Comparison of ENCODE assay signal across 12 cellular contexts in the genomic region with DNA sequence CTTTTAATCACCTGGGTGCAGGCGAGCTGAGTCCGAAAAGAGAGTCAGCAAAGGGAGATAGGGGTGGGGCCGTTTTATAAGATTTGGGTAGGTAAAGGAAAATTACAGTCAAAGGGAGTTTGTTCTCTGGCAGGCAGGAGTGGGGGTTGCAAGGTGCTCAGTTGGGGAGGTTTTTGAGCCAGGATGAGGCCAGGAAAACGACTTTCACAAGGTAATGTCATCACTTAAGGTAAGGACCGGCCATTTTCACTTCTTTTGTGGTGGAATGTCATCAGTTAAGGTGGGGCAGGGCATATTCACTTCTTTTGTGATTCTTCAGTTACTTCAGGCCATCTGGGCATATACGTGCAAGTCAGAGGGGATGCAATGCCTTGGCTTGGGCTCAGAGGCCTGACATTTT. TPM values are rescaled to one million over a fixed set of nuclear protein-coding genes. Genes with fewer than 3 reads are reported as not detected.
DNase-seq lines count a peak whose midpoint lies in the region; ATAC-seq, FAIRE-seq and TF ChIP-seq lines count a peak whose summit lies in the region.
"Not testable (repeated sequence)": the region's sequence is repeated elsewhere in the genome, so short reads cannot be mapped to it uniquely, and the experiment has no call there.
"Had no signal": no experiment of that assay in that cellular context is flagged by ENCODE, and none has a peak within 500 bp of the region (broad histone marks: within the 10 kb centered on the region; RNA-seq: fewer than 3 reads in every experiment).

No MANE protein-coding gene starts in this region.

- H3K9me3 Mint-ChIP-seq in natural killer cell treated with Interleukin-12 subunit alpha and Interleukin-12 subunit beta and Interleukin-15 and Interleukin-18, amount 100 ng/mL, for 72 hours; type B pancreatic cell: not testable (repeated sequence)

- CTCF ChIA-PET in A549 (lab: Yijun Ruan, JAX): interaction anchor here (0.7 to 1.0 kb wide), 3 partner anchors 33 to 50 kb away, joined by 3 to 4 read pairs (median 3); a partner anchor contains a TSS
- CTCF ChIA-PET in K562 (lab: Yijun Ruan, JAX; ENCODE audit: low intra/inter-chr PET ratio): not testable (repeated sequence)

- WGBS in A549 (ENCODE audit: missing lambda C conversion rate): 71% methylated on average over 6 of the region's 6 CpGs
- 30% methylated on average over 6 of the region's 6 CpGs for WGBS in K562 (ENCODE audit: insufficient coverage, low coverage, missing lambda C conversion rate)

- FAIRE-seq in A549 (lab: Jason Lieb, UNC); K562 (lab: Jason Lieb, UNC): not testable (repeated sequence)

- H3K4me3 Mint-ChIP-seq in T-helper 17 cell; natural killer cell treated with Interleukin-12 subunit alpha and Interleukin-12 subunit beta and Interleukin-15 and Interleukin-18, amount 100 ng/mL, for 72 hours: not testable (repeated sequence)
- peak overlapping the region; percentile 76 for H3K4me3 Mint-ChIP-seq in type B pancreatic cell

- H3K27ac Mint-ChIP-seq in T-helper 17 cell (peak overlapping the region; percentile 87), type B pancreatic cell (peak overlapping the region; percentile 98)
- peak overlapping the region; percentile 12 to 44 for H3K27ac Mint-ChIP-seq in natural killer cell treated with Interleukin-12 subunit alpha and Interleukin-12 subunit beta and Interleukin-15 and Interleukin-18, amount 100 ng/mL, for 72 hours

- H4K20me1 ChIP-seq in K562 (replicated peaks; ENCODE audit: control insufficient read depth, insufficient read depth, low read length): not testable (repeated sequence)

- not testable (repeated sequence) for H3K36me3 ChIP-seq in ES-I3 (ENCODE audit: insufficient read depth, low read length); K562 (ENCODE audit: control insufficient read depth, insufficient read depth, low read length)

- H2AFZ ChIP-seq in K562 (ENCODE audit: low read depth, low read length): peak overlapping the region; percentile 63; the same call in 1 of the 2 replicates

- BruUV-seq in K562 (replicated peaks; lab: Mats Ljungman, UMichigan): not testable (repeated sequence)

- H3K4me1 ChIP-seq in A549: peaks cover 49% of the 10 kb centered on the region
- peaks cover 45% of the 10 kb centered on the region for H3K4me1 ChIP-seq in ES-I3 (ENCODE audit: insufficient read depth, low read length)
- H3K4me1 ChIP-seq in K562 (replicated peaks in 1 of 2; ENCODE audit: control insufficient read depth in 2 of 2, insufficient read depth in 2 of 2, low read length in 2 of 2): peaks cover 0 to 40% of the 10 kb centered on the region in 2 experiments; a peak in 4 of 5 replicates
- H3K4me1 ChIP-seq in foreskin keratinocyte: peaks cover 27% of the 10 kb centered on the region

- peaks cover 36% of the 10 kb centered on the region for H3K4me1 Mint-ChIP-seq in T-helper 17 cell
- H3K4me1 Mint-ChIP-seq in natural killer cell treated with Interleukin-12 subunit alpha and Interleukin-12 subunit beta and Interleukin-15 and Interleukin-18, amount 100 ng/mL, for 72 hours (ENCODE audit: low read depth in 2 of 2): peaks cover 34 to 50% of the 10 kb centered on the region in 2 donors
- H3K4me1 Mint-ChIP-seq in type B pancreatic cell (ENCODE audit: unreplicated experiment): peaks cover 44% of the 10 kb centered on the region

- ATAC-seq in A549; T-helper 17 cell; K562; foreskin keratinocyte; natural killer cell treated with Interleukin-12 subunit alpha and Interleukin-12 subunit beta and Interleukin-15 and Interleukin-18, amount 100 ng/mL, for 72 hours: not testable (repeated sequence)

- not testable (repeated sequence) for H3K79me2 ChIP-seq in K562 (ENCODE audit: control insufficient read depth, insufficient read depth, low read length)

- peak overlapping the region; percentile 47 for H3K4me2 ChIP-seq in A549
- H3K4me2 ChIP-seq in K562 (ENCODE audit: insufficient read depth, low read length): not testable (repeated sequence)

- H3K27ac ChIP-seq in A549 (peak overlapping the region; percentile 74 to 77), foreskin keratinocyte (peak overlapping the region; percentile 55), layer of hippocampus (ENCODE audit: low read depth, low read length) (peak overlapping the region; percentile 75)
- not testable (repeated sequence) for H3K27ac ChIP-seq in K562 (ENCODE audit: extremely low read depth, low read depth, low read length)

- intact Hi-C loops in K562 (cut with micrococcal nuclease): not testable (repeated sequence)

- TF ChIP-seq RAD21 in A549 (conservative IDR thresholded peaks at IDR 0.05 in 1 of 2, IDR thresholded peaks at IDR 0.05 in 1 of 2); K562 (CRISPR knock-in tag; conservative IDR thresholded peaks at IDR 0.05 in 1 of 2, IDR thresholded peaks at IDR 0.05 in 1 of 2): not testable (repeated sequence)

- not testable (repeated sequence) for H3K27me3 Mint-ChIP-seq in T-helper 17 cell; natural killer cell treated with Interleukin-12 subunit alpha and Interleukin-12 subunit beta and Interleukin-15 and Interleukin-18, amount 100 ng/mL, for 72 hours; type B pancreatic cell

- H3K4me3 ChIP-seq in A549, K562: not testable (repeated sequence)

- not testable (repeated sequence) for H3K9me1 ChIP-seq in K562 (ENCODE audit: control insufficient read depth, insufficient read depth, low read length)

- TF ChIP-seq CTCF in A549 (IDR thresholded peaks at IDR 0.05); K562 (IDR thresholded peaks at IDR 0.05 in 2 of 3, conservative IDR thresholded peaks at IDR 0.05 in 1 of 3; ENCODE audit: insufficient read depth in 2 of 3, low read depth in 1 of 3, low read length in 3 of 3); foreskin keratinocyte (conservative IDR thresholded peaks at IDR 0.05); type B pancreatic cell (conservative IDR thresholded peaks at IDR 0.05): not testable (repeated sequence)

- in situ Hi-C loops in K562 (cut with MboI): not testable (repeated sequence)

- POLR2A ChIA-PET in A549 (lab: Yijun Ruan, JAX): not testable (repeated sequence)
- POLR2A ChIA-PET in K562 (lab: Yijun Ruan, JAX): interaction anchor here (0.7 to 1.2 kb wide), 2 partner anchors 9 to 282 kb away, joined by 3 read pairs; no protein-coding TSS in a partner anchor

- H3K9me3 ChIP-seq in A549; ES-I3 (ENCODE audit: control insufficient read depth, insufficient read depth, low read length); T-helper 17 cell (ENCODE audit: control insufficient read depth, low read length, poor library complexity, severe bottlenecking); K562 (replicated peaks; ENCODE audit: control insufficient read depth, insufficient read depth, low read depth, low read length): not testable (repeated sequence)

- DNase-seq in A549 (ENCODE audit: low read depth in 1 of 2, low spot score in 1 of 2); T-helper 17 cell; K562 (ENCODE audit: extremely low read depth in 1 of 4, low spot score in 3 of 4); foreskin keratinocyte; natural killer cell treated with Interleukin-12 subunit alpha and Interleukin-12 subunit beta and Interleukin-15 and Interleukin-18, amount 100 ng/mL, for 72 hours (ENCODE audit: low spot score); type B pancreatic cell (ENCODE audit: extremely low spot score, unreplicated experiment): not testable (repeated sequence)

- not testable (repeated sequence) for H3K27me3 ChIP-seq in K562 (ENCODE audit: control insufficient read depth in 2 of 2, insufficient read depth in 2 of 2, low read length in 2 of 2); foreskin keratinocyte; layer of hippocampus (ENCODE audit: control insufficient read depth, insufficient read depth, low read length)

- not testable (repeated sequence) for TF ChIP-seq EP300 in A549 (IDR thresholded peaks at IDR 0.05); K562 (IDR thresholded peaks at IDR 0.05; ENCODE audit: low read length)

- TF ChIP-seq POLR2A in A549 (IDR thresholded peaks at IDR 0.05; ENCODE audit: low read length); K562 (conservative IDR thresholded peaks at IDR 0.05): not testable (repeated sequence)

- peak overlapping the region; percentile 54; the same call in 1 of the 2 replicates for H3K9ac ChIP-seq in ES-I3 (ENCODE audit: low read depth, low read length)
- H3K9ac ChIP-seq in K562 (ENCODE audit: insufficient read depth in 1 of 2, low read depth in 2 of 2, low read length in 2 of 2): not testable (repeated sequence)

- H3K36me3 Mint-ChIP-seq in T-helper 17 cell (ENCODE audit: low read depth); natural killer cell treated with Interleukin-12 subunit alpha and Interleukin-12 subunit beta and Interleukin-15 and Interleukin-18, amount 100 ng/mL, for 72 hours; type B pancreatic cell: not testable (repeated sequence)

RNA-seq across cellular contexts. Expression of a gene that starts 7.2 kb away (rescaled TPM):
- 1.6 and 2.4 TPM in 2 replicates for polyA plus RNA-seq in A549 (2011; rRNA removed)
- 0.91 and 1.4 TPM in 2 replicates for polyA plus RNA-seq in A549 (2012; cell fraction: cytosol; rRNA removed)
- polyA plus RNA-seq in A549 (2012; cell fraction: nucleus; rRNA removed): 0.48 and 0.80 TPM in 2 replicates
- polyA plus RNA-seq in A549 (2017; fragmentation: RNase III; extraction: RNeasy Plus Mini Kit Qiagen cat#74134 plus additional on column Dnase treatment): 0.74 to 1.8 TPM (median 1.4 TPM) in 3 replicates
- polyA minus RNA-seq in A549 (2011; rRNA and poly(A)+ RNA removed): 1.0 and 1.3 TPM in 2 replicates
- 100 to 1,000 TPM in 1 of 2 donors, 10 to 100 TPM in 1; 80.8 to 110 TPM for total RNA-seq in T-helper 17 cell
- not detected in 2 replicates for total RNA-seq in K562 (2011; cell fraction: chromatin; rRNA removed; ENCODE audit: low replicate concordance)
- 0.67 TPM in 1 of 2 replicates, not detected in the other for total RNA-seq in K562 (2011; cell fraction: nucleolus; rRNA removed)
- total RNA-seq in K562 (2011; cell fraction: nucleoplasm; rRNA removed): 0.51 TPM in 1 of 2 replicates, not detected in the other
- 0.37 TPM in 1 of 2 replicates, not detected in the other for total RNA-seq in K562 (2014; rRNA removed)
- total RNA-seq in K562 (2014; rRNA removed; fragmentation: Illumina TruSeq; extraction: Trizol): 0.99 and 1.0 TPM in 2 replicates
- 2.0 and 3.0 TPM in 2 replicates for total RNA-seq in K562 (2015; rRNA removed; fragmentation: Illumina TruSeq; extraction: Trizol)
- 0.80 and 1.2 TPM in 2 replicates for total RNA-seq in K562 (2021)
- polyA plus RNA-seq in K562 (2011; rRNA removed): 0.43 and 0.54 TPM in 2 replicates
- 0.19 and 0.60 TPM in 2 replicates for polyA plus RNA-seq in K562 (2011; cell fraction: cytosol; rRNA removed)
- 0.20 and 0.47 TPM in 2 replicates for polyA plus RNA-seq in K562 (2011; cell fraction: nucleus; rRNA removed)
- polyA plus RNA-seq in K562 (2012): 2.3 and 7.2 TPM in 2 replicates
- 1.1 and 1.3 TPM in 2 replicates for polyA plus RNA-seq in K562 (2014; fragmentation: Illumina TruSeq; extraction: Trizol)
- 1 to 10 TPM; 1.2 to 2.1 TPM for polyA plus RNA-seq in K562 (2014; fragmentation: Nextera tagmentation; extraction: Ambion mirVana)
- polyA plus RNA-seq in K562 (2014; rRNA removed): 0.57 and 1.7 TPM in 2 replicates
- 0.84 TPM in 1 of 2 replicates, not detected in the other for polyA minus RNA-seq in K562 (2011; rRNA and poly(A)+ RNA removed)
- 1.2 TPM in 1 of 2 replicates, not detected in the other for polyA minus RNA-seq in K562 (2011; cell fraction: cytosol; rRNA and poly(A)+ RNA removed)
- polyA minus RNA-seq in K562 (2011; cell fraction: nucleus; rRNA and poly(A)+ RNA removed): not detected in 2 replicates
- 2.6 and 3.9 TPM in 2 replicates for total RNA-seq in foreskin keratinocyte
- polyA plus RNA-seq in foreskin keratinocyte: 3.8 and 4.0 TPM in 2 replicates
- total RNA-seq in natural killer cell treated with Interleukin-12 subunit alpha and Interleukin-12 subunit beta and Interleukin-15 and Interleukin-18, amount 100 ng/mL, for 72 hours: 100 to 1,000 TPM in 1 of 2 donors, 10 to 100 TPM in 1; 42.5 to 193 TPM
- 131 and 152 TPM in 2 replicates for total RNA-seq in type B pancreatic cell (ENCODE audit: low replicate concordance)
- total RNA-seq: NCI-H460 had no signal

RNA-seq across cellular contexts. Expression of a gene that starts 23.5 kb away (rescaled TPM):
- not detected in 2 replicates for polyA plus RNA-seq in A549 (2011; rRNA removed)
- polyA plus RNA-seq in A549 (2012; cell fraction: cytosol; rRNA removed): 0.03 and 0.05 TPM in 2 replicates
- polyA plus RNA-seq in A549 (2012; cell fraction: nucleus; rRNA removed): 0.04 TPM in 1 of 2 replicates, not detected in the other
- not detected in 3 replicates for polyA plus RNA-seq in A549 (2017; fragmentation: RNase III; extraction: RNeasy Plus Mini Kit Qiagen cat#74134 plus additional on column Dnase treatment)
- polyA minus RNA-seq in A549 (2011; rRNA and poly(A)+ RNA removed): not detected in 2 replicates
- total RNA-seq in T-helper 17 cell: 1 to 10 TPM in 1 of 2 donors, under 1 TPM in 1; 0.72 to 9.7 TPM
- total RNA-seq in K562 (2011; cell fraction: chromatin; rRNA removed; ENCODE audit: low replicate concordance): 1.3 and 4.1 TPM in 2 replicates
- total RNA-seq in K562 (2011; cell fraction: nucleolus; rRNA removed): 1.4 and 3.0 TPM in 2 replicates
- total RNA-seq in K562 (2011; cell fraction: nucleoplasm; rRNA removed): 1.6 and 1.9 TPM in 2 replicates
- 5.1 TPM in 2 replicates for total RNA-seq in K562 (2014; rRNA removed)
- total RNA-seq in K562 (2014; rRNA removed; fragmentation: Illumina TruSeq; extraction: Trizol): 2.2 and 2.9 TPM in 2 replicates
- 4.7 and 5.2 TPM in 2 replicates for total RNA-seq in K562 (2015; rRNA removed; fragmentation: Illumina TruSeq; extraction: Trizol)
- 4.5 and 5.1 TPM in 2 replicates for total RNA-seq in K562 (2021)
- polyA plus RNA-seq in K562 (2011; rRNA removed): 8.0 and 9.5 TPM in 2 replicates
- 11.8 and 13.9 TPM in 2 replicates for polyA plus RNA-seq in K562 (2011; cell fraction: cytosol; rRNA removed)
- polyA plus RNA-seq in K562 (2011; cell fraction: nucleus; rRNA removed): 6.9 and 7.5 TPM in 2 replicates
- 5.1 and 15.0 TPM in 2 replicates for polyA plus RNA-seq in K562 (2012)
- polyA plus RNA-seq in K562 (2014; fragmentation: Illumina TruSeq; extraction: Trizol): 5.0 and 5.7 TPM in 2 replicates
- polyA plus RNA-seq in K562 (2014; fragmentation: Nextera tagmentation; extraction: Ambion mirVana): under 1 TPM; 0.66 to 0.99 TPM
- polyA plus RNA-seq in K562 (2014; rRNA removed): 3.6 and 5.2 TPM in 2 replicates
- 3.5 and 4.7 TPM in 2 replicates for polyA minus RNA-seq in K562 (2011; rRNA and poly(A)+ RNA removed)
- polyA minus RNA-seq in K562 (2011; cell fraction: cytosol; rRNA and poly(A)+ RNA removed): 2.7 and 3.4 TPM in 2 replicates
- polyA minus RNA-seq in K562 (2011; cell fraction: nucleus; rRNA and poly(A)+ RNA removed): 2.6 and 2.9 TPM in 2 replicates
- not detected in 2 replicates for total RNA-seq in foreskin keratinocyte
- not detected in 2 replicates for polyA plus RNA-seq in foreskin keratinocyte
- total RNA-seq in natural killer cell treated with Interleukin-12 subunit alpha and Interleukin-12 subunit beta and Interleukin-15 and Interleukin-18, amount 100 ng/mL, for 72 hours: under 1 TPM in 1 of 2 donors, not detected in 1; 0.59 TPM
- 0.34 TPM in 1 of 2 replicates, not detected in the other for total RNA-seq in type B pancreatic cell (ENCODE audit: low replicate concordance)
- total RNA-seq: A172, NCI-H460 had no signal

RNA-seq across cellular contexts. Expression of a gene that starts 33.8 kb away (rescaled TPM):
- polyA plus RNA-seq in A549 (2011; rRNA removed): 0.56 and 0.57 TPM in 2 replicates
- 0.71 and 1.3 TPM in 2 replicates for polyA plus RNA-seq in A549 (2012; cell fraction: cytosol; rRNA removed)
- 1.6 and 1.8 TPM in 2 replicates for polyA plus RNA-seq in A549 (2012; cell fraction: nucleus; rRNA removed)
- 0.14 to 0.42 TPM (median 0.26 TPM) in 3 replicates for polyA plus RNA-seq in A549 (2017; fragmentation: RNase III; extraction: RNeasy Plus Mini Kit Qiagen cat#74134 plus additional on column Dnase treatment)
- 0.39 TPM in 1 of 2 replicates, not detected in the other for polyA minus RNA-seq in A549 (2011; rRNA and poly(A)+ RNA removed)
- total RNA-seq in T-helper 17 cell: under 1 TPM in 1 of 2 donors, not detected in 1; 0.63 TPM
- not detected in 2 replicates for total RNA-seq in K562 (2011; cell fraction: chromatin; rRNA removed; ENCODE audit: low replicate concordance)
- total RNA-seq in K562 (2011; cell fraction: nucleolus; rRNA removed): not detected in 2 replicates
- total RNA-seq in K562 (2011; cell fraction: nucleoplasm; rRNA removed): not detected in 2 replicates
- not detected in 2 replicates for total RNA-seq in K562 (2014; rRNA removed)
- total RNA-seq in K562 (2014; rRNA removed; fragmentation: Illumina TruSeq; extraction: Trizol): not detected in 2 replicates
- total RNA-seq in K562 (2015; rRNA removed; fragmentation: Illumina TruSeq; extraction: Trizol): not detected in 2 replicates
- not detected in 2 replicates for total RNA-seq in K562 (2021)
- polyA plus RNA-seq in K562 (2011; rRNA removed): not detected in 2 replicates
- polyA plus RNA-seq in K562 (2011; cell fraction: cytosol; rRNA removed): not detected in 2 replicates
- not detected in 2 replicates for polyA plus RNA-seq in K562 (2011; cell fraction: nucleus; rRNA removed)
- polyA plus RNA-seq in K562 (2012): not detected in 2 replicates
- not detected in 2 replicates for polyA plus RNA-seq in K562 (2014; fragmentation: Illumina TruSeq; extraction: Trizol)
- polyA plus RNA-seq in K562 (2014; fragmentation: Nextera tagmentation; extraction: Ambion mirVana): not detected
- polyA plus RNA-seq in K562 (2014; rRNA removed): not detected in 2 replicates
- not detected in 2 replicates for polyA minus RNA-seq in K562 (2011; rRNA and poly(A)+ RNA removed)
- not detected in 2 replicates for polyA minus RNA-seq in K562 (2011; cell fraction: cytosol; rRNA and poly(A)+ RNA removed)
- not detected in 2 replicates for polyA minus RNA-seq in K562 (2011; cell fraction: nucleus; rRNA and poly(A)+ RNA removed)
- total RNA-seq in foreskin keratinocyte: 0.20 TPM in 1 of 2 replicates, not detected in the other
- 0.22 TPM in 1 of 2 replicates, not detected in the other for polyA plus RNA-seq in foreskin keratinocyte
- 1 to 10 TPM in 1 of 2 donors, not detected in 1; 1.4 TPM for total RNA-seq in natural killer cell treated with Interleukin-12 subunit alpha and Interleukin-12 subunit beta and Interleukin-15 and Interleukin-18, amount 100 ng/mL, for 72 hours
- total RNA-seq in type B pancreatic cell (ENCODE audit: low replicate concordance): 6.0 and 7.8 TPM in 2 replicates
- total RNA-seq: H4, NCI-H460, RPMI7951 had no signal

RNA-seq across cellular contexts. Expression of a gene that starts 38.4 kb away (rescaled TPM):
- 0.12 and 0.25 TPM in 2 replicates for polyA plus RNA-seq in A549 (2011; rRNA removed)
- 0.04 TPM in 1 of 2 replicates, not detected in the other for polyA plus RNA-seq in A549 (2012; cell fraction: cytosol; rRNA removed)
- not detected in 2 replicates for polyA plus RNA-seq in A549 (2012; cell fraction: nucleus; rRNA removed)
- polyA plus RNA-seq in A549 (2017; fragmentation: RNase III; extraction: RNeasy Plus Mini Kit Qiagen cat#74134 plus additional on column Dnase treatment): 0.04 to 0.08 TPM in 2 of 3 replicates, not detected in the other
- polyA minus RNA-seq in A549 (2011; rRNA and poly(A)+ RNA removed): 0.15 TPM in 1 of 2 replicates, not detected in the other
- under 1 TPM in 1 of 2 donors, not detected in 1; 0.60 TPM for total RNA-seq in T-helper 17 cell
- total RNA-seq in K562 (2011; cell fraction: chromatin; rRNA removed; ENCODE audit: low replicate concordance): not detected in 2 replicates
- total RNA-seq in K562 (2011; cell fraction: nucleolus; rRNA removed): not detected in 2 replicates
- total RNA-seq in K562 (2011; cell fraction: nucleoplasm; rRNA removed): not detected in 2 replicates
- total RNA-seq in K562 (2014; rRNA removed): not detected in 2 replicates
- total RNA-seq in K562 (2014; rRNA removed; fragmentation: Illumina TruSeq; extraction: Trizol): not detected in 2 replicates
- total RNA-seq in K562 (2015; rRNA removed; fragmentation: Illumina TruSeq; extraction: Trizol): not detected in 2 replicates
- not detected in 2 replicates for total RNA-seq in K562 (2021)
- polyA plus RNA-seq in K562 (2011; rRNA removed): not detected in 2 replicates
- not detected in 2 replicates for polyA plus RNA-seq in K562 (2011; cell fraction: cytosol; rRNA removed)
- not detected in 2 replicates for polyA plus RNA-seq in K562 (2011; cell fraction: nucleus; rRNA removed)
- 0.05 TPM in 1 of 2 replicates, not detected in the other for polyA plus RNA-seq in K562 (2012)
- polyA plus RNA-seq in K562 (2014; fragmentation: Illumina TruSeq; extraction: Trizol): not detected in 2 replicates
- not detected for polyA plus RNA-seq in K562 (2014; fragmentation: Nextera tagmentation; extraction: Ambion mirVana)
- not detected in 2 replicates for polyA plus RNA-seq in K562 (2014; rRNA removed)
- polyA minus RNA-seq in K562 (2011; rRNA and poly(A)+ RNA removed): not detected in 2 replicates
- not detected in 2 replicates for polyA minus RNA-seq in K562 (2011; cell fraction: cytosol; rRNA and poly(A)+ RNA removed)
- not detected in 2 replicates for polyA minus RNA-seq in K562 (2011; cell fraction: nucleus; rRNA and poly(A)+ RNA removed)
- not detected in 2 replicates for total RNA-seq in foreskin keratinocyte
- not detected in 2 replicates for polyA plus RNA-seq in foreskin keratinocyte
- total RNA-seq in natural killer cell treated with Interleukin-12 subunit alpha and Interleukin-12 subunit beta and Interleukin-15 and Interleukin-18, amount 100 ng/mL, for 72 hours: under 1 TPM in 1 of 2 donors, not detected in 1; 0.36 TPM
- 2.0 and 9.9 TPM in 2 replicates for total RNA-seq in type B pancreatic cell (ENCODE audit: low replicate concordance)
- total RNA-seq: A172, H4, NCI-H460, RPMI7951 had no signal

Comparison
In these comparisons a context has a peak if more than half of its experiments do, and no peak if none do; other contexts are left out.
1. H3K27ac Mint-ChIP-seq: peak in every context shown above with its lines; median percentile 98 in type B pancreatic cell; 87 in T-helper 17 cell; 28 in natural killer cell treated with Interleukin-12 subunit alpha and Interleukin-12 subunit beta and Interleukin-15 and Interleukin-18, amount 100 ng/mL, for 72 hours.